Comparison of ENCODE assay signal across 1 cellular context in genomic region chr5:57524661-57525060, GRCh38.
TF ChIP-seq lines count a peak whose summit lies in the region.

No MANE protein-coding gene starts in this region.

TF ChIP-seq in GM23338, 12 proteins besides CTCF, POLR2A, EP300 and RAD21:
- TF ChIP-seq ZNF462 (CRISPR knock-in tag; IDR thresholded peaks at IDR 0.05) (no peak), EZH2 (IDR thresholded peaks at IDR 0.05; ENCODE audit: low read depth, unreplicated experiment) (no peak), STAT1 (IDR thresholded peaks at IDR 0.05; ENCODE audit: unreplicated experiment) (no peak)
